In genomic region chr5:93886098-93886806, GRCh38 we compare ENCODE assay signal across 29 cellular contexts.
DNase-seq lines count a peak whose midpoint lies in the region; ATAC-seq, FAIRE-seq and TF ChIP-seq lines count a peak whose summit lies in the region.
"Had no signal": no experiment of that assay in that cellular context is flagged by ENCODE, and none has a peak within 500 bp of the region (broad histone marks: within the 10 kb centered on the region; RNA-seq: fewer than 3 reads in every experiment).

No MANE protein-coding gene starts in this region.

- H2AFZ ChIP-seq in astrocyte (ENCODE audit: low read depth, low read length) (no peak overlapping the region), mammary epithelial cell (ENCODE audit: low read depth, low read length) (no peak overlapping the region)
- H2AFZ ChIP-seq: PC-9 had no signal

- CTCF ChIA-PET in mammary epithelial cell (lab: Charles Lee; ENCODE audit: low non-redundant PET): no interaction called here

- H3K4me3 ChIP-seq in astrocyte (ENCODE audit: insufficient read depth, low read depth, low read length) (no peak overlapping the region), mammary epithelial cell (replicated peaks in 1 of 3; ENCODE audit: insufficient read depth in 1 of 3, low read depth in 2 of 3, low read length in 3 of 3) (no peak overlapping the region)
- H3K4me3 ChIP-seq: cardiac muscle cell, gastrocnemius medialis, MG63, PC-9, thyroid gland had no signal

- no peaks in the 10 kb centered on the region for H3K36me3 Mint-ChIP-seq in astrocyte (ENCODE audit: low read depth, unreplicated experiment)
- peaks cover 20% of the 10 kb centered on the region for H3K36me3 Mint-ChIP-seq in stimulated activated memory B cell treated with anti-CD40 and anti-IgM and Interleukin-4, amounts not matched to agents 10 μg/mL and 1 μg/mL and 100 μg/mL, for 72 hours

- no peak overlapping the region for H3K4me3 Mint-ChIP-seq in astrocyte (ENCODE audit: unreplicated experiment)
- H3K4me3 Mint-ChIP-seq in stimulated activated memory B cell treated with anti-CD40 and anti-IgM and Interleukin-4, amounts not matched to agents 10 μg/mL and 1 μg/mL and 100 μg/mL, for 72 hours: no peak overlapping the region
- H3K4me3 Mint-ChIP-seq: activated naive CD4-positive, alpha-beta T cell treated with anti-CD3 and anti-CD28 coated beads, Interleukin-2, amount 50 U/mL, for 24 hours; CD4-positive, alpha-beta T cell; dendritic cell treated with granulocyte-macrophage colony-stimulating factor and Interleukin-4, amounts not matched to agents 40 ng/mL and 50 ng/mL, for 4 days had no signal

- no peaks in the 10 kb centered on the region for H3K9me3 Mint-ChIP-seq in astrocyte (ENCODE audit: unreplicated experiment)
- H3K9me3 Mint-ChIP-seq in stimulated activated memory B cell treated with anti-CD40 and anti-IgM and Interleukin-4, amounts not matched to agents 10 μg/mL and 1 μg/mL and 100 μg/mL, for 72 hours: no peaks in the 10 kb centered on the region
- H3K9me3 Mint-ChIP-seq: activated naive CD4-positive, alpha-beta T cell treated with anti-CD3 and anti-CD28 coated beads, Interleukin-2, amount 50 U/mL, for 24 hours; CD4-positive, alpha-beta T cell; dendritic cell treated with granulocyte-macrophage colony-stimulating factor and Interleukin-4, amounts not matched to agents 40 ng/mL and 50 ng/mL, for 4 days; stimulated activated naive CD8-positive, alpha-beta T cell treated with anti-CD3 and anti-CD28 coated beads, Interleukin-15, amount 100 ng/mL, for 72 hours had no signal

- H3K4me2 ChIP-seq in astrocyte (ENCODE audit: low read length): peak overlapping the region; percentile 51
- no peak overlapping the region for H3K4me2 ChIP-seq in mammary epithelial cell (ENCODE audit: insufficient read depth, low read depth, low read length)
- H3K4me2 ChIP-seq: PC-9 had no signal

- H3K27ac Mint-ChIP-seq in astrocyte (ENCODE audit: unreplicated experiment): no peak overlapping the region
- peak overlapping the region; percentile 19 for H3K27ac Mint-ChIP-seq in stimulated activated memory B cell treated with anti-CD40 and anti-IgM and Interleukin-4, amounts not matched to agents 10 μg/mL and 1 μg/mL and 100 μg/mL, for 72 hours
- H3K27ac Mint-ChIP-seq: activated naive CD4-positive, alpha-beta T cell treated with anti-CD3 and anti-CD28 coated beads, Interleukin-2, amount 50 U/mL, for 24 hours; CD4-positive, alpha-beta T cell; dendritic cell treated with granulocyte-macrophage colony-stimulating factor and Interleukin-4, amounts not matched to agents 40 ng/mL and 50 ng/mL, for 4 days; stimulated activated naive CD8-positive, alpha-beta T cell treated with anti-CD3 and anti-CD28 coated beads, Interleukin-15, amount 100 ng/mL, for 72 hours had no signal

- no peaks in the 10 kb centered on the region for H3K27me3 Mint-ChIP-seq in astrocyte (ENCODE audit: low read depth, unreplicated experiment)
- H3K27me3 Mint-ChIP-seq in stimulated activated memory B cell treated with anti-CD40 and anti-IgM and Interleukin-4, amounts not matched to agents 10 μg/mL and 1 μg/mL and 100 μg/mL, for 72 hours: no peaks in the 10 kb centered on the region
- H3K27me3 Mint-ChIP-seq: activated CD8-positive, alpha-beta memory T cell treated with anti-CD3 and anti-CD28 coated beads, Interleukin-2, amount 10 ng/mL, durations not matched to agents 7 days and 5 days; activated naive CD4-positive, alpha-beta T cell treated with anti-CD3 and anti-CD28 coated beads, Interleukin-2, amount 50 U/mL, for 24 hours; CD4-positive, alpha-beta T cell; dendritic cell treated with granulocyte-macrophage colony-stimulating factor and Interleukin-4, amounts not matched to agents 40 ng/mL and 50 ng/mL, for 4 days; stimulated activated naive CD8-positive, alpha-beta T cell treated with anti-CD3 and anti-CD28 coated beads, Interleukin-15, amount 100 ng/mL, for 72 hours had no signal

- H3K9ac ChIP-seq in astrocyte (ENCODE audit: low read length) (no peak overlapping the region), mammary epithelial cell (ENCODE audit: insufficient read depth, low read length) (no peak overlapping the region)

- no peak overlapping the region for H3K27ac ChIP-seq in astrocyte (ENCODE audit: low read depth, low read length)
- H3K27ac ChIP-seq in mammary epithelial cell (ENCODE audit: insufficient read depth, low read depth, low read length): no peak overlapping the region
- H3K27ac ChIP-seq: cardiac muscle cell, esophagus squamous epithelium, gastrocnemius medialis, PC-9, thyroid gland had no signal

- no TSS peak for BruUV-seq in mammary epithelial cell (replicated peaks; lab: Mats Ljungman, UMichigan)

- intact Hi-C loops in mammary epithelial cell (cut with micrococcal nuclease): no loop called here

- no peak for FAIRE-seq in astrocyte (lab: Jason Lieb, UNC)
- FAIRE-seq: endometrium, H1 had no signal

- no peaks in the 10 kb centered on the region for H3K9me3 ChIP-seq in astrocyte (ENCODE audit: insufficient read depth, low read depth, low read length)
- no peaks in the 10 kb centered on the region for H3K9me3 ChIP-seq in mammary epithelial cell (replicated peaks; ENCODE audit: insufficient read depth, low read length)
- H3K9me3 ChIP-seq: esophagus squamous epithelium, gastrocnemius medialis, MG63, thyroid gland had no signal

- H3K4me1 Mint-ChIP-seq in astrocyte (ENCODE audit: low read depth, unreplicated experiment): peaks cover 16% of the 10 kb centered on the region
- peaks cover 27% of the 10 kb centered on the region for H3K4me1 Mint-ChIP-seq in stimulated activated memory B cell treated with anti-CD40 and anti-IgM and Interleukin-4, amounts not matched to agents 10 μg/mL and 1 μg/mL and 100 μg/mL, for 72 hours

- H3K79me2 ChIP-seq in astrocyte (ENCODE audit: insufficient read depth, low read length): no peaks in the 10 kb centered on the region
- no peaks in the 10 kb centered on the region for H3K79me2 ChIP-seq in mammary epithelial cell (ENCODE audit: insufficient read depth, low read length)

- H4K20me1 ChIP-seq in astrocyte (ENCODE audit: insufficient read depth, low read length) (no peaks in the 10 kb centered on the region), mammary epithelial cell (ENCODE audit: insufficient read depth, low read length) (no peaks in the 10 kb centered on the region)

- ATAC-seq in left lobe of liver: peak; percentile 36
- ATAC-seq in stimulated activated memory B cell treated with anti-CD40 and anti-IgM and Interleukin-4, amounts not matched to agents 10 μg/mL and 1 μg/mL and 100 μg/mL, for 72 hours: no peak
- ATAC-seq: activated CD8-positive, alpha-beta memory T cell treated with anti-CD3 and anti-CD28 coated beads, Interleukin-2, amount 10 ng/mL, durations not matched to agents 7 days and 5 days; gastrocnemius medialis; left cardiac atrium; stimulated activated naive CD8-positive, alpha-beta T cell treated with anti-CD3 and anti-CD28 coated beads, Interleukin-15, amount 100 ng/mL, for 72 hours had no signal

- H3K36me3 ChIP-seq in astrocyte (ENCODE audit: insufficient read depth, low read length): no peaks in the 10 kb centered on the region
- no peaks in the 10 kb centered on the region for H3K36me3 ChIP-seq in mammary epithelial cell (ENCODE audit: insufficient read depth, low read length)
- H3K36me3 ChIP-seq: cardiac muscle cell, esophagus squamous epithelium, gastrocnemius medialis, MG63, thyroid gland had no signal

- in situ Hi-C loops in mammary epithelial cell (cut with MboI; ENCODE audit: low sequenced_read_pairs in 2 of 2): no loop called here

- H3K27me3 ChIP-seq in astrocyte (ENCODE audit: insufficient read depth, low read length): no peaks in the 10 kb centered on the region
- H3K27me3 ChIP-seq in mammary epithelial cell (ENCODE audit: insufficient read depth, low read length): no peaks in the 10 kb centered on the region
- H3K27me3 ChIP-seq: cardiac muscle cell, esophagus squamous epithelium, gastrocnemius medialis, MG63, thyroid gland had no signal

- H3K4me1 ChIP-seq in astrocyte (ENCODE audit: insufficient read depth, low read length) (peaks cover 8% of the 10 kb centered on the region), mammary epithelial cell (ENCODE audit: insufficient read depth, low read length) (no peaks in the 10 kb centered on the region)

- WGBS in mammary epithelial cell (ENCODE audit: low coverage, missing lambda C conversion rate): 92% methylated on average over 7 of the region's 7 CpGs

- TF ChIP-seq CTCF in astrocyte (IDR thresholded peaks at IDR 0.05; ENCODE audit: insufficient read depth, low read depth, low read length): no peak
- TF ChIP-seq CTCF in mammary epithelial cell (conservative IDR thresholded peaks at IDR 0.05 in 1 of 2, IDR thresholded peaks at IDR 0.05 in 1 of 2; ENCODE audit: extremely low read depth in 1 of 2, insufficient read depth in 1 of 2, low read depth in 1 of 2, low read length in 2 of 2): no peak

- dilution Hi-C loops in mammary epithelial cell (cut with HindIII; ENCODE audit: low sequenced_read_pairs): no loop called here

- DNase-seq in SHP77 (lab: John Stamatoyannopoulos, UW) (peak; percentile 14 to 17), SHP77 treated with DMSO at 0.1 percent for 48 hours (lab: John Stamatoyannopoulos, UW) (no peak), astrocyte (ENCODE audit: low read depth) (no peak), left lobe of liver (ENCODE audit: low spot score) (no peak), mammary epithelial cell (no peak), NCI-H1694 (lab: John Stamatoyannopoulos, UW) (no peak)
- no peak for DNase-seq in activated naive CD4-positive, alpha-beta T cell treated with anti-CD3 and anti-CD28 coated beads, Interleukin-2, amount 50 U/mL, for 16 hours
- DNase-seq: activated CD4-positive, alpha-beta T cell treated with anti-CD3 and anti-CD28 coated beads, Interleukin-2, amount 50 U/mL, for 1 hour; activated CD8-positive, alpha-beta memory T cell treated with anti-CD3 and anti-CD28 coated beads, Interleukin-2, amount 10 ng/mL, durations not matched to agents 7 days and 5 days; anterior cingulate cortex; CD4-positive, alpha-beta T cell; esophagus squamous epithelium; gastrocnemius medialis; left cardiac atrium; MG63; NCI-H1105 treated with DMSO at 0.1 percent for 48 hours; NCI-H2081; NCI-H345; occipital lobe; PC-9; SIG-M5; stimulated activated naive CD8-positive, alpha-beta T cell treated with anti-CD3 and anti-CD28 coated beads, Interleukin-15, amount 100 ng/mL, for 72 hours; thyroid gland had no signal

Comparison
In these comparisons a context has a peak if more than half of its experiments do, and no peak if none do; other contexts are left out.
1. DNase-seq: peak in SHP77 (2 of 2); none in SHP77 treated with DMSO at 0.1 percent for 48 hours (single experiment), astrocyte (single experiment), left lobe of liver (single experiment), mammary epithelial cell (single experiment), NCI-H1694 (single experiment) and activated naive CD4-positive, alpha-beta T cell treated with anti-CD3 and anti-CD28 coated beads, Interleukin-2, amount 50 U/mL, for 16 hours (single experiment).